18 cellular contexts compared by ENCODE assay signal in genomic region chr22:39570665-39571064, GRCh38. TPM values are rescaled to one million over a fixed set of nuclear protein-coding genes. Genes with fewer than 3 reads are reported as not detected.
DNase-seq lines count a peak whose midpoint lies in the region; ATAC-seq and TF ChIP-seq lines count a peak whose summit lies in the region.
"Had no signal": no experiment of that assay in that cellular context is flagged by ENCODE, and none has a peak within 500 bp of the region (broad histone marks: within the 10 kb centered on the region; RNA-seq: fewer than 3 reads in every experiment).

CACNA1I (plus strand) TSS chr22:39570753; CDS start chr22:39570753, 0 bp downstream.

- TF ChIP-seq CTCF in A673 (conservative IDR thresholded peaks at IDR 0.05; ENCODE audit: low read depth, low read length): no peak
- no peak for TF ChIP-seq CTCF in osteoblast (IDR thresholded peaks at IDR 0.05; ENCODE audit: extremely low read depth, low read depth, low read length)
- TF ChIP-seq CTCF in osteocyte (IDR thresholded peaks at IDR 0.05): no peak
- no peak for TF ChIP-seq CTCF in GM10266 (IDR thresholded peaks at IDR 0.05; ENCODE audit: control insufficient read depth, insufficient read depth, low read depth, missing control alignments)

- no peaks in the 10 kb centered on the region for H3K27me3 Mint-ChIP-seq in T-helper 17 cell
- H3K27me3 Mint-ChIP-seq in osteocyte (ENCODE audit: unreplicated experiment): peaks cover 8% of the 10 kb centered on the region

- DNase-seq in A673 (ENCODE audit: low spot score) (no peak), H7 (peak; percentile 67), T-helper 17 cell (no peak), osteoblast (ENCODE audit: insufficient read length, low spot score, missing footprints) (peak; percentile 55), osteocyte (ENCODE audit: extremely low spot score, unreplicated experiment) (no peak), GM10266 (ENCODE audit: extremely low spot score) (no peak), left cardiac atrium (no peak), HuH-7.5 (ENCODE audit: low spot score) (no peak)
- DNase-seq: 8988T; ACHN; CD8-positive, alpha-beta T cell; COR-L47; DMS153; DMS79 treated with DMSO at 0.1 percent for 48 hours; EL; GM23248 had no signal

- H3K36me3 Mint-ChIP-seq in T-helper 17 cell (ENCODE audit: low read depth) (no peaks in the 10 kb centered on the region), osteocyte (ENCODE audit: unreplicated experiment) (no peaks in the 10 kb centered on the region)
- H3K36me3 Mint-ChIP-seq: CD8-positive, alpha-beta T cell had no signal

- no peaks in the 10 kb centered on the region for H3K79me2 ChIP-seq in osteoblast (ENCODE audit: insufficient read depth, low read length)

- H3K27me3 ChIP-seq in A673 (replicated peaks; ENCODE audit: insufficient read depth, low read depth, low read length, poor library complexity) (no peaks in the 10 kb centered on the region), H7 (ENCODE audit: control insufficient read depth, insufficient read depth, low read length) (no peaks in the 10 kb centered on the region), osteoblast (ENCODE audit: insufficient read depth, low read length) (no peaks in the 10 kb centered on the region)

- H3K27ac Mint-ChIP-seq in T-helper 17 cell (no peak within 1 kb of the TSS), osteocyte (ENCODE audit: unreplicated experiment) (no peak within 1 kb of the TSS)
- H3K27ac Mint-ChIP-seq: CD8-positive, alpha-beta T cell had no signal

- no peak within 1 kb of the TSS for H3K4me3 Mint-ChIP-seq in T-helper 17 cell
- H3K4me3 Mint-ChIP-seq in osteocyte (ENCODE audit: unreplicated experiment): no peak within 1 kb of the TSS
- H3K4me3 Mint-ChIP-seq: CD8-positive, alpha-beta T cell had no signal

- no peak within 1 kb of the TSS for H3K4me2 ChIP-seq in osteoblast (ENCODE audit: insufficient read depth, low read length)

- H3K4me1 Mint-ChIP-seq in T-helper 17 cell: peaks cover 16% of the 10 kb centered on the region
- peaks cover 9% of the 10 kb centered on the region for H3K4me1 Mint-ChIP-seq in osteocyte (ENCODE audit: unreplicated experiment)

- H3K27ac ChIP-seq in A673 (ENCODE audit: low read depth, low read length, poor library complexity, severe bottlenecking) (peak within 1 kb of the TSS; percentile 73), osteoblast (ENCODE audit: low read depth, low read length) (no peak within 1 kb of the TSS)
- H3K27ac ChIP-seq: C4-2B, GM23248 had no signal

- POLR2A ChIA-PET in A673 (lab: Charles Lee; ENCODE audit: low non-redundant PET): no interaction called here

- ATAC-seq in T-helper 17 cell (no peak), left cardiac atrium (no peak)
- ATAC-seq: CD8-positive, alpha-beta T cell had no signal

- no peaks in the 10 kb centered on the region for H3K9me3 ChIP-seq in A673 (ENCODE audit: low read depth, low read length, poor library complexity, severe bottlenecking)
- H3K9me3 ChIP-seq in T-helper 17 cell (ENCODE audit: control insufficient read depth, low read length, poor library complexity, severe bottlenecking): no peaks in the 10 kb centered on the region
- H3K9me3 ChIP-seq in osteoblast (ENCODE audit: low read depth, low read length): no peaks in the 10 kb centered on the region

- H3K36me3 ChIP-seq in A673 (ENCODE audit: insufficient read depth, low read length, poor library complexity, severe bottlenecking) (no peaks in the 10 kb centered on the region), H7 (replicated peaks; ENCODE audit: control insufficient read depth, insufficient read depth, low read length) (no peaks in the 10 kb centered on the region), osteoblast (ENCODE audit: insufficient read depth, low read length) (no peaks in the 10 kb centered on the region)

- no peak within 1 kb of the TSS for H2AFZ ChIP-seq in osteoblast (ENCODE audit: low read length)
- H2AFZ ChIP-seq: GM23248 had no signal

- no TSS peak for BruUV-seq in A673 (replicated peaks; lab: Mats Ljungman, UMichigan)

- H3K4me1 ChIP-seq in A673 (ENCODE audit: insufficient read depth, low read length, poor library complexity, severe bottlenecking) (peaks cover 11% of the 10 kb centered on the region), osteoblast (ENCODE audit: insufficient read depth, low read length) (peaks cover 10% of the 10 kb centered on the region)

- H3K9me3 Mint-ChIP-seq in osteocyte (ENCODE audit: unreplicated experiment): no peaks in the 10 kb centered on the region
- H3K9me3 Mint-ChIP-seq: CD8-positive, alpha-beta T cell had no signal

- H3K4me3 ChIP-seq in A673 (ENCODE audit: low read depth, low read length, poor library complexity, severe bottlenecking): no peak within 1 kb of the TSS
- no peak within 1 kb of the TSS for H3K4me3 ChIP-seq in H7 (ENCODE audit: insufficient read depth, low read depth, low read length)
- H3K4me3 ChIP-seq in osteoblast (ENCODE audit: insufficient read depth, low read length): no peak within 1 kb of the TSS
- H3K4me3 ChIP-seq: GM23248 had no signal

- CTCF ChIA-PET in A673 (lab: Charles Lee): interaction anchor here (0.6 kb wide), 1 partner anchor 362 kb away, joined by 3 read pairs; no protein-coding TSS in a partner anchor

- H4K20me1 ChIP-seq in osteoblast (ENCODE audit: insufficient read depth, low read length): no peaks in the 10 kb centered on the region

- intact Hi-C loops in A673 (cut with micrococcal nuclease; ENCODE audit: unreplicated experiment) (no loop called here), left cardiac atrium (cut with DNase I) (no loop called here)

RNA-seq across cellular contexts. Expression of gene CACNA1I, which starts in this region (rescaled TPM):
- 0.90 and 1.4 TPM in 2 replicates for total RNA-seq in A673 (2021)
- total RNA-seq in H7 (2014; rRNA removed; shearing (Covaris generic)): 0.31 and 0.55 TPM in 2 replicates
- 10 to 100 TPM; 20.3 to 27.9 TPM for total RNA-seq in T-helper 17 cell
- under 0.01 TPM in 2 replicates for total RNA-seq in osteoblast
- total RNA-seq in osteocyte: 0.03 TPM in 2 replicates
- total RNA-seq in left cardiac atrium: under 1 TPM; 0.03 to 0.06 TPM
- total RNA-seq: GM23248, HT1080 had no signal

Comparison
In these comparisons a context has a peak if more than half of its experiments do, and no peak if none do; other contexts are left out.
1. Peak in DNase-seq in H7; RNA of the gene not detected or under 1 TPM.
2. Peak in DNase-seq in osteoblast; RNA of the gene not detected or under 1 TPM.